ENCODE assay signal across 9 cellular contexts in genomic region chrX:24231169-24231568, GRCh38.
A peak's percentile ranks its signal among the peaks of the same experiment; 100 is the strongest.
DNase-seq lines count a peak whose midpoint lies in the region; ATAC-seq and TF ChIP-seq lines count a peak whose summit lies in the region.
"Had no signal": no experiment of that assay in that cellular context is flagged by ENCODE, and none has a peak within 500 bp of the region (broad histone marks: within the 10 kb centered on the region; RNA-seq: fewer than 3 reads in every experiment).

No MANE protein-coding gene starts in this region.

- H3K4me1 Mint-ChIP-seq in activated naive CD8-positive, alpha-beta T cell treated with anti-CD3 and anti-CD28 coated beads, Interleukin-2, amount 50 U/mL, for 24 hours: no peaks in the 10 kb centered on the region

- H3K36me3 ChIP-seq in spleen: no peaks in the 10 kb centered on the region

- H3K27ac Mint-ChIP-seq in activated naive CD8-positive, alpha-beta T cell treated with anti-CD3 and anti-CD28 coated beads, Interleukin-2, amount 50 U/mL, for 24 hours: no peak overlapping the region

- no peak overlapping the region for H3K27ac ChIP-seq in spleen

- peaks cover 0 to 4% (median 0%) of the 10 kb centered on the region in 6 donors for H3K4me1 ChIP-seq in spleen

- WGBS in spleen, 5 donors: 26 to 49% (median 32%) methylated on average over 3 of the region's 3 CpGs

- H3K27me3 ChIP-seq in spleen (replicated peaks in 1 of 7): no peaks in the 10 kb centered on the region

- ATAC-seq in GM18909 (IDR thresholded peaks at IDR 0.05; ENCODE audit: poor library complexity, unreplicated experiment): peak; percentile 48
- no peak for ATAC-seq in activated naive CD8-positive, alpha-beta T cell treated with anti-CD3 and anti-CD28 coated beads, Interleukin-2, amount 50 U/mL, for 24 hours

- peaks cover 0 to 2% (median 0%) of the 10 kb centered on the region in 8 donors for H3K9me3 ChIP-seq in spleen

- H3K27me3 Mint-ChIP-seq in activated naive CD8-positive, alpha-beta T cell treated with anti-CD3 and anti-CD28 coated beads, Interleukin-2, amount 50 U/mL, for 24 hours: no peaks in the 10 kb centered on the region

- no peak for TF ChIP-seq POLR2A in spleen (IDR thresholded peaks at IDR 0.05)

- no peak for TF ChIP-seq CTCF in spleen (IDR thresholded peaks at IDR 0.05 in 8 of 11, conservative IDR thresholded peaks at IDR 0.05 in 3 of 11)

- DNase-seq in ACHN (peak; percentile 47), SW480 (ENCODE audit: low spot score) (peak; percentile 67), hepatic stellate cell (ENCODE audit: low spot score) (peak; percentile 76), NOMO-1 treated with DMSO at 0.1 percent for 48 hours (lab: John Stamatoyannopoulos, UW; ENCODE audit: unreplicated experiment) (no peak), NCI-H146 (lab: John Stamatoyannopoulos, UW) (no peak), spleen (no peak)
- DNase-seq in activated naive CD8-positive, alpha-beta T cell treated with anti-CD3 and anti-CD28 coated beads, Interleukin-2, amount 50 U/mL, for 24 hours: no peak
- DNase-seq: NCI-H1417 treated with DMSO at 0.1 percent for 48 hours had no signal

- no peaks in the 10 kb centered on the region for H3K36me3 Mint-ChIP-seq in activated naive CD8-positive, alpha-beta T cell treated with anti-CD3 and anti-CD28 coated beads, Interleukin-2, amount 50 U/mL, for 24 hours (ENCODE audit: low read depth)

- no peaks in the 10 kb centered on the region for H3K9me3 Mint-ChIP-seq in activated naive CD8-positive, alpha-beta T cell treated with anti-CD3 and anti-CD28 coated beads, Interleukin-2, amount 50 U/mL, for 24 hours

- in situ Hi-C loops in ACHN (cut with HindIII; ENCODE audit: low pct_ligation_motif_present, low pct_unique_long_range_greater_than_20kb, low sequenced_read_pairs): no loop called here

- intact Hi-C loops in spleen (cut with DNase I; ENCODE audit: low total_unique reads): no loop called here

- H3K4me3 ChIP-seq in spleen: no peak overlapping the region

- H3K4me3 Mint-ChIP-seq in activated naive CD8-positive, alpha-beta T cell treated with anti-CD3 and anti-CD28 coated beads, Interleukin-2, amount 50 U/mL, for 24 hours: no peak overlapping the region

Comparison
In these comparisons a context has a peak if more than half of its experiments do, and no peak if none do; other contexts are left out.
1. DNase-seq: peak in ACHN (single experiment), SW480 (single experiment) and hepatic stellate cell (single experiment); none in activated naive CD8-positive, alpha-beta T cell treated with anti-CD3 and anti-CD28 coated beads, Interleukin-2, amount 50 U/mL, for 24 hours (single experiment), NOMO-1 treated with DMSO at 0.1 percent for 48 hours (single experiment), NCI-H146 (single experiment) and spleen (single experiment).